13 cellular contexts compared by ENCODE assay signal in the genomic region with DNA sequence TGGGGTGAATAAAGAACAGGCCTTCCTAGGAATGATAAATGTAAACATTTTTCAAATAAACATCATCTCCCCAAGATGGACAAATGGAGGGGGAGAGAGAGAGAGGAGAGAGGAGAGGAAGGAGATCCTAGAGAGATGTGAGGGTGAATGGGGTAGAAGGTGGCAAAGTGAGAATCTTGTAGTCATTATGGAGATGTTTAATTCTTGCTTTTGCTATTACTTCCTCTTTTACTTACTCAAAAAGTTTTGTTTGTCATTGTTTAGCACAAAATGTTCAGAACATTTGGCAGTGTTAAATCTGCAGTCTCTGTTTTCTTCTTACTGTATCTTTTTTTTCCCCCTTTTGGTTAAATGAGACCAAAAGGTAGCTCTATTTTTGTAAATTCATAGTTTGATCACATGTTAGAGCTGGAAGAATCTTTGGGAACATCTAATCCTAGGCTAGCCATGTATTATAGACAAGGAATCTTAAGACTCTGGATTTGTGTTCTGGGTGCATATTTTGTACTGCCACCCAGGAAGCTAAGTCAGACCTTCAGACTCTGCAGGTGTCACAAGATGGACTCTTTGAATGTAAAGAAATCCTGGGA.
"Had no signal": no experiment of that assay in that cellular context is flagged by ENCODE, and none has a peak within 500 bp of the region (broad histone marks: within the 10 kb centered on the region; RNA-seq: fewer than 3 reads in every experiment).

No MANE protein-coding gene starts in this region.

- H3K27ac ChIP-seq: foreskin keratinocyte, left ventricle myocardium inferior, psoas muscle had no signal

- H3K9me3 ChIP-seq: left ventricle myocardium inferior, psoas muscle had no signal

- H3K36me3 ChIP-seq: left ventricle myocardium inferior had no signal

- H3K4me1 ChIP-seq: foreskin keratinocyte, left ventricle myocardium inferior, psoas muscle had no signal

- H3K4me3 ChIP-seq: left ventricle myocardium inferior, psoas muscle had no signal

- DNase-seq: activated effector memory CD4-positive, alpha-beta T cell treated with anti-CD3 and anti-CD28 coated beads, Interleukin-2, amount 50 U/mL, for 16 hours; activated T-cell treated with anti-CD3 and anti-CD28 coated beads, Interleukin-2, amount 50 U/mL, for 1 hour; anterior cingulate cortex; foreskin keratinocyte; head of caudate nucleus; islet precursor cell; left ventricle myocardium inferior; natural killer cell; psoas muscle; stimulated activated CD4-positive, alpha-beta T cell treated with anti-CD3 and anti-CD28 coated beads, Interleukin-2, amount 100 ng/mL, for 24 hours; stimulated activated naive CD8-positive, alpha-beta T cell treated with anti-CD3 and anti-CD28 coated beads, Interleukin-15, Interleukin-2, amounts not matched to agents 100 U/mL and 50 U/mL, for 24 hours had no signal

- H3K27me3 ChIP-seq: foreskin keratinocyte had no signal

- ATAC-seq: activated CD4-positive, CD25-positive, alpha-beta regulatory T cell treated with anti-CD3 and anti-CD28 coated beads, Interleukin-2, amount 50 U/mL, for 24 hours; foreskin keratinocyte; natural killer cell; psoas muscle; sciatic nerve; stimulated activated naive CD8-positive, alpha-beta T cell treated with anti-CD3 and anti-CD28 coated beads, Interleukin-15, Interleukin-2, amounts not matched to agents 100 U/mL and 50 U/mL, for 24 hours had no signal
